Comparison of ENCODE assay signal across 27 cellular contexts in genomic region chr20:945841-946240, GRCh38. TPM values are rescaled to one million over a fixed set of nuclear protein-coding genes. Genes with fewer than 3 reads are reported as not detected.
"Had no signal": no experiment of that assay in that cellular context is flagged by ENCODE, and none has a peak within 500 bp of the region (broad histone marks: within the 10 kb centered on the region; RNA-seq: fewer than 3 reads in every experiment).

No MANE protein-coding gene starts in this region.

- H3K27me3 ChIP-seq: ascending aorta had no signal

- DNase-seq: activated CD4-positive, alpha-beta T cell treated with anti-CD3 and anti-CD28 coated beads for 4 hours; activated CD8-positive, alpha-beta memory T cell treated with anti-CD3 and anti-CD28 coated beads, Interleukin-2, amount 50 U/mL, for 48 hours; activated CD8-positive, alpha-beta T cell treated with anti-CD3 and anti-CD28 coated beads for 36 hours; activated effector memory CD4-positive, alpha-beta T cell treated with Interleukin-2 at 50 U/mL for 16 hours; activated naive CD4-positive, alpha-beta T cell; activated naive CD8-positive, alpha-beta T cell treated with anti-CD3 and anti-CD28 coated beads, Interleukin-2, amount 50 U/mL, for 24 hours; activated T-cell treated with anti-CD3 and anti-CD28 coated beads, Interleukin-2, amount 50 U/mL, for 1 hour; amniotic stem cell; body of pancreas; KG1; NCI-H1048; NCI-H1694; NCI-H2029; NCI-H446; NCI-H524 treated with DMSO at 0.1 percent for 48 hours; PC-3; SHP77 treated with DMSO at 0.1 percent for 48 hours had no signal

- H3K27ac ChIP-seq: ascending aorta, body of pancreas had no signal

- H3K9me3 ChIP-seq: ascending aorta, body of pancreas had no signal

- H3K4me1 ChIP-seq: ascending aorta, body of pancreas had no signal

- H3K36me3 Mint-ChIP-seq: activated naive CD4-positive, alpha-beta T cell treated with anti-CD3 and anti-CD28 coated beads, Interleukin-2, amount 50 U/mL, for 72 hours had no signal

- H3K9me3 Mint-ChIP-seq: activated CD8-positive, alpha-beta T cell treated with anti-CD3 and anti-CD28 coated beads for 36 hours; activated naive CD4-positive, alpha-beta T cell treated with anti-CD3 and anti-CD28 coated beads, Interleukin-2, amount 50 U/mL, for 72 hours; activated naive CD8-positive, alpha-beta T cell treated with anti-CD3 and anti-CD28 coated beads, Interleukin-2, amount 50 U/mL, for 24 hours; activated T-helper 1 cell treated with anti-CD3 and anti-CD28 coated beads, Interleukin-12 subunit alpha, Interleukin-12 subunit beta, Interleukin-2, Interleukin-4 antibody, amounts not matched to agents 30 ng/mL and 10 ng/mL and 1 ng/mL, durations not matched to agents 14 hours and 24 hours and 36 hours; T-helper 1 cell treated with Interleukin-12 subunit alpha and Interleukin-12 subunit beta and Interleukin-4 antibody, amounts not matched to agents 30 μg/mL and 1 μg/mL, for 36 hours had no signal

- ATAC-seq: activated CD4-positive, CD25-positive, alpha-beta regulatory T cell treated with anti-CD3 and anti-CD28 coated beads, Interleukin-2, amount 50 U/mL, for 24 hours; activated CD8-positive, alpha-beta T cell treated with anti-CD3 and anti-CD28 coated beads for 36 hours; activated naive CD4-positive, alpha-beta T cell treated with anti-CD3 and anti-CD28 coated beads, Interleukin-2, amount 50 U/mL, for 72 hours; activated naive CD8-positive, alpha-beta T cell treated with anti-CD3 and anti-CD28 coated beads, Interleukin-2, amount 50 U/mL, for 24 hours; body of pancreas; PC-3 had no signal

- FAIRE-seq: RCC 7860 had no signal

- H3K36me3 ChIP-seq: ascending aorta had no signal

- H3K27ac Mint-ChIP-seq: activated CD8-positive, alpha-beta T cell treated with anti-CD3 and anti-CD28 coated beads for 36 hours; activated naive CD4-positive, alpha-beta T cell treated with anti-CD3 and anti-CD28 coated beads, Interleukin-2, amount 50 U/mL, for 72 hours; activated naive CD8-positive, alpha-beta T cell treated with anti-CD3 and anti-CD28 coated beads, Interleukin-2, amount 50 U/mL, for 24 hours; activated T-helper 1 cell treated with anti-CD3 and anti-CD28 coated beads, Interleukin-12 subunit alpha, Interleukin-12 subunit beta, Interleukin-2, Interleukin-4 antibody, amounts not matched to agents 30 ng/mL and 10 ng/mL and 1 ng/mL, durations not matched to agents 14 hours and 24 hours and 36 hours; IgD-negative memory B cell; T-helper 1 cell treated with Interleukin-12 subunit alpha and Interleukin-12 subunit beta and Interleukin-4 antibody, amounts not matched to agents 30 μg/mL and 1 μg/mL, for 36 hours had no signal

- H3K4me3 Mint-ChIP-seq: activated CD8-positive, alpha-beta T cell treated with anti-CD3 and anti-CD28 coated beads for 36 hours; activated naive CD8-positive, alpha-beta T cell treated with anti-CD3 and anti-CD28 coated beads, Interleukin-2, amount 50 U/mL, for 24 hours; activated T-helper 1 cell treated with anti-CD3 and anti-CD28 coated beads, Interleukin-12 subunit alpha, Interleukin-12 subunit beta, Interleukin-2, Interleukin-4 antibody, amounts not matched to agents 30 ng/mL and 10 ng/mL and 1 ng/mL, durations not matched to agents 14 hours and 24 hours and 36 hours; IgD-negative memory B cell; T-helper 1 cell treated with Interleukin-12 subunit alpha and Interleukin-12 subunit beta and Interleukin-4 antibody, amounts not matched to agents 30 μg/mL and 1 μg/mL, for 36 hours had no signal

- H3K4me3 ChIP-seq: ascending aorta, body of pancreas had no signal

- H3K4me1 Mint-ChIP-seq: activated naive CD8-positive, alpha-beta T cell treated with anti-CD3 and anti-CD28 coated beads, Interleukin-2, amount 50 U/mL, for 24 hours; IgD-negative memory B cell had no signal

RNA-seq across cellular contexts. Expression of gene ANGPT4, which starts 29.7 kb away (rescaled TPM):
- total RNA-seq: activated CD8-positive, alpha-beta T cell treated with anti-CD3 and anti-CD28 coated beads for 36 hours; activated T-helper 1 cell treated with anti-CD3 and anti-CD28 coated beads, Interleukin-12 subunit alpha, Interleukin-12 subunit beta, Interleukin-2, Interleukin-4 antibody, amounts not matched to agents 30 ng/mL and 10 ng/mL and 1 ng/mL, durations not matched to agents 14 hours and 24 hours and 36 hours; LHCN-M2; M059J; PC-3; SK-MEL-5 had no signal
- polyA plus RNA-seq: IgD-negative memory B cell had no signal

RNA-seq across cellular contexts. Expression of gene RSPO4, which starts 56.3 kb away (rescaled TPM):
- total RNA-seq: activated CD8-positive, alpha-beta T cell treated with anti-CD3 and anti-CD28 coated beads for 36 hours; activated naive CD4-positive, alpha-beta T cell treated with anti-CD3 and anti-CD28 coated beads, Interleukin-2, amount 50 U/mL, for 72 hours; activated T-helper 1 cell treated with anti-CD3 and anti-CD28 coated beads, Interleukin-12 subunit alpha, Interleukin-12 subunit beta, Interleukin-2, Interleukin-4 antibody, amounts not matched to agents 30 ng/mL and 10 ng/mL and 1 ng/mL, durations not matched to agents 14 hours and 24 hours and 36 hours; body of pancreas; LHCN-M2; M059J; PC-3 had no signal
- polyA plus RNA-seq: IgD-negative memory B cell had no signal
